Comparison of ENCODE assay signal across 9 cellular contexts in the genomic region with DNA sequence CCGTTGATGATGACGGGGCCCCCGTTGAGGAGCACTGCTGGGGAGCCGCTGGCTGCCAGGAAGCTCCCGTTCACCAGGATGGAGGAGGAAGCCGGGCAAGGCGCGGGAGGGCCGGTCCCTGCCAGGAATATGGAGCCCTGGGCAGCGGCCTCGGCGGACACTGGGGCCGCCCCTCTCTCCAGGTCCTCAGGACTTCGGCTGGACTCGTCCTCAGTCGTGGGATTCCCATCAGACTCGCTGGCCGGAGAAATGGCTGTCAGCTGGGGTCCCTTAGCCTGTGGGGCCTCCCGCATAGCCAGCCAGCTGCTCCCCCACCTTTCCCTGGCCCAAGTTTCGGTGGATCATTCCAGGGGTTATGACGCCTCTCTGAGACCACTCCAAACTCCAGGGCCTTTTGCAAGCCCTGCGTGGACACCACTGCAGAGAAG. TPM values are rescaled to one million over a fixed set of nuclear protein-coding genes. Genes with fewer than 3 reads are reported as not detected.
DNase-seq lines count a peak whose midpoint lies in the region; ATAC-seq and TF ChIP-seq lines count a peak whose summit lies in the region.
"Had no signal": no experiment of that assay in that cellular context is flagged by ENCODE, and none has a peak within 500 bp of the region (broad histone marks: within the 10 kb centered on the region; RNA-seq: fewer than 3 reads in every experiment).

No MANE protein-coding gene starts in this region.

- TF ChIP-seq POLR2A in sigmoid colon (IDR thresholded peaks at IDR 0.05) = no peak

- WGBS in adipose tissue, 3 donors = 11 to 40% (median 20%) methylated on average over 22 of the region's 22 CpGs
- WGBS in right cardiac atrium = 16% methylated on average over 22 of the region's 22 CpGs
- WGBS in sigmoid colon, 2 donors = 16 to 57% methylated on average over 22 of the region's 22 CpGs

- TF ChIP-seq EP300 in sigmoid colon (IDR thresholded peaks at IDR 0.05) = no peak

- H3K36me3 ChIP-seq in sigmoid colon = peaks cover 0 to 10% (median 4%) of the 10 kb centered on the region in 4 donors

- TF ChIP-seq CTCF in sigmoid colon (IDR thresholded peaks at IDR 0.05) = no peak

- peak overlapping the region; percentile 73 for H3K27ac ChIP-seq in adipose tissue (ENCODE audit: low read depth, low read length)
- H3K27ac ChIP-seq in right cardiac atrium (ENCODE audit: low read length) = peak overlapping the region; percentile 99
- peak overlapping the region; percentile 89 to 99 (median 98) for H3K27ac ChIP-seq in sigmoid colon

- intact Hi-C loops in right cardiac atrium (cut with DNase I) (loop anchor here in 1 of 4 donors (5.0 to 10.0 kb wide), 2 partner anchors 52 to 75 kb away; partner anchors contain the start of genes QPCTL and SNRPD2), sigmoid colon (cut with DNase I) (loop anchor here (2.0 kb wide), 2 partner anchors 50 to 74 kb away; partner anchors contain the start of gene QPCTL)

- peak; percentile 45 for DNase-seq in ELR (ENCODE audit: low read depth)
- DNase-seq in right cardiac atrium = peak in 1 of 3 donors; percentile 82
- DNase-seq in sigmoid colon = peak; percentile 78
- no peak for DNase-seq in stimulated activated CD4-positive, alpha-beta T cell treated with anti-CD3 and anti-CD28 coated beads, Interleukin-1b, Interleukin-23, amount 100 ng/mL, for 48 hours
- DNase-seq in activated CD8-positive, alpha-beta memory T cell treated with anti-CD3 and anti-CD28 coated beads for 24 hours = no peak
- DNase-seq in NK-92 (lab: John Stamatoyannopoulos, UW; ENCODE audit: unreplicated experiment) = no peak
- DNase-seq: NCI-H1694 had no signal

- H3K27me3 ChIP-seq in right cardiac atrium (ENCODE audit: control insufficient read depth, insufficient read depth) (no peaks in the 10 kb centered on the region), sigmoid colon (no peaks in the 10 kb centered on the region)

- peak overlapping the region; percentile 80 for H3K4me3 ChIP-seq in right cardiac atrium (ENCODE audit: low read length)
- H3K4me3 ChIP-seq in sigmoid colon = peak overlapping the region; percentile 64 to 93 (median 84)

- H3K4me1 ChIP-seq in right cardiac atrium (ENCODE audit: control insufficient read depth, insufficient read depth, low read length) (no peaks in the 10 kb centered on the region), sigmoid colon (peaks cover 3 to 68% (median 52%) of the 10 kb centered on the region in 4 donors)

- H3K9me3 ChIP-seq in right cardiac atrium (ENCODE audit: control insufficient read depth, low read length) (no peaks in the 10 kb centered on the region), sigmoid colon (no peaks in the 10 kb centered on the region)

- ATAC-seq in right cardiac atrium (no peak), GM18868 (IDR thresholded peaks at IDR 0.05; ENCODE audit: unreplicated experiment) (no peak)

RNA-seq across cellular contexts. Expression of gene SIX5, which starts 2.1 kb away (rescaled TPM):
- polyA plus RNA-seq in adipose tissue (10 to 100 TPM; 19.7 to 33.3 (median 23.3) TPM), right cardiac atrium (19.4 TPM), sigmoid colon (10 to 100 TPM in 1 of 3 donors, 1 to 10 TPM in 2; 4.2 to 11.6 (median 7.8) TPM)
- total RNA-seq in right cardiac atrium (10 to 100 TPM; 15.8 to 33.2 (median 24.1) TPM), sigmoid colon (10 to 100 TPM; 16.8 to 20.7 (median 18.7) TPM)

RNA-seq across cellular contexts. Expression of gene DMPK, which starts 15.4 kb away (rescaled TPM):
- polyA plus RNA-seq in adipose tissue (100 to 1,000 TPM in 1 of 3 donors, 10 to 100 TPM in 2; 36.1 to 119 (median 40.8) TPM), right cardiac atrium (395 TPM), sigmoid colon (10 to 100 TPM in 1 of 3 donors, 1 to 10 TPM in 2; 7.2 to 43.0 (median 8.8) TPM)
- total RNA-seq in right cardiac atrium (100 to 1,000 TPM; 220 to 304 (median 288) TPM), sigmoid colon (100 to 1,000 TPM in 3 of 4 donors, 10 to 100 TPM in 1; 62.2 to 219 (median 168) TPM)

RNA-seq across cellular contexts. Expression of gene DMWD, which starts 25.7 kb away (rescaled TPM):
- polyA plus RNA-seq in adipose tissue = 10 to 100 TPM; 13.9 to 43.0 (median 35.8) TPM
- total RNA-seq in right cardiac atrium = 10 to 100 TPM; 72.2 to 87.1 (median 76.6) TPM
- 50.2 TPM for polyA plus RNA-seq in right cardiac atrium
- total RNA-seq in sigmoid colon = 10 to 100 TPM; 21.1 to 59.5 (median 36.8) TPM
- polyA plus RNA-seq in sigmoid colon = 10 to 100 TPM; 13.2 to 30.4 (median 14.8) TPM

RNA-seq across cellular contexts. Expression of gene MEIOSIN, which starts 33.7 kb away (rescaled TPM):
- under 1 TPM; 0.01 to 0.11 (median 0.02) TPM for polyA plus RNA-seq in adipose tissue
- under 1 TPM; 0.15 to 0.76 (median 0.30) TPM for total RNA-seq in right cardiac atrium
- 0.41 TPM for polyA plus RNA-seq in right cardiac atrium
- total RNA-seq in sigmoid colon = not detected
- polyA plus RNA-seq in sigmoid colon = not detected

RNA-seq across cellular contexts. Expression of gene FBXO46, which starts 36.2 kb away (rescaled TPM):
- polyA plus RNA-seq in adipose tissue (1 to 10 TPM; 7.0 to 8.0 (median 7.3) TPM), right cardiac atrium (9.4 TPM), sigmoid colon (10 to 100 TPM in 2 of 3 donors, 1 to 10 TPM in 1; 9.5 to 16.5 (median 10.8) TPM)
- total RNA-seq in right cardiac atrium (10 to 100 TPM; 11.4 to 13.2 (median 12.6) TPM), sigmoid colon (1 to 10 TPM; 7.1 to 9.7 (median 8.8) TPM)

Comparison
In these comparisons a context has a peak if more than half of its experiments do, and no peak if none do; other contexts are left out.
1. DNase-seq: peak in ELR (single experiment) and sigmoid colon (single experiment); none in stimulated activated CD4-positive, alpha-beta T cell treated with anti-CD3 and anti-CD28 coated beads, Interleukin-1b, Interleukin-23, amount 100 ng/mL, for 48 hours (single experiment), activated CD8-positive, alpha-beta memory T cell treated with anti-CD3 and anti-CD28 coated beads for 24 hours (single experiment) and NK-92 (single experiment).
2. Peak in every context shown above with its lines, with median percentiles within 50 percentile points of each other: H3K27ac ChIP-seq.